ENCODE assay signal across 25 cellular contexts in the genomic region with DNA sequence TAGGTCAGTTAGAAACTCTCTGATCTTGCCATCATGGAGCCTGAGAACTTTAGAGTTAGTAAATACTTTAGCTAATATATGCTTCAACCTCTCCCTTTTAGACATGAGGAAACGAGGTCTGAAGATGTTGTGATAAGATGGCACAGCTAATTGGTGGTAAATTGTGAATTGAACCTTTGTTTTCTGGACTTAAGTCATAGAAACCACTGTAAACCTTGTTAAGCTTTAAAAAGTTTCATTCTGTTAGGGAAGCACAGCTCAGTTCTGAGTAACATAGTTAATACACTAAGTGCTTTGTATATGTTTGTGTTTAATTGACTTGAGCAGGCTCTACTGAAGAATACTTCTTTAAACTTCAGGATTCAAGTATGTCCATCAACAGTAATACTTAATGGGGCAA.
A peak's percentile ranks its signal among the peaks of the same experiment; 100 is the strongest.
DNase-seq lines count a peak whose midpoint lies in the region; ATAC-seq and TF ChIP-seq lines count a peak whose summit lies in the region.
"Had no signal": no experiment of that assay in that cellular context is flagged by ENCODE, and none has a peak within 500 bp of the region (broad histone marks: within the 10 kb centered on the region; RNA-seq: fewer than 3 reads in every experiment).

No MANE protein-coding gene starts in this region.

- H2BK5ac ChIP-seq in mesenchymal stem cell (ENCODE audit: low read depth, low read length, poor library complexity, severe bottlenecking) = no peak overlapping the region

- no peaks in the 10 kb centered on the region for H3K27me3 Mint-ChIP-seq in stimulated activated naive CD8-positive, alpha-beta T cell treated with anti-CD3 and anti-CD28 coated beads, Interleukin-15, amount 100 ng/mL, for 72 hours
- H3K27me3 Mint-ChIP-seq: activated naive CD8-positive, alpha-beta T cell treated with anti-CD3 and anti-CD28 coated beads, Interleukin-2, amount 10 ng/mL, durations not matched to agents 7 days and 5 days had no signal

- H2BK120ac ChIP-seq in mesenchymal stem cell (ENCODE audit: low read depth, low read length) = no peak overlapping the region

- peaks cover 98% of the 10 kb centered on the region for H3K79me2 ChIP-seq in SU-DHL-6 (ENCODE audit: insufficient read depth, low read length)

- peak; percentile 29 for ATAC-seq in stimulated activated naive CD8-positive, alpha-beta T cell treated with anti-CD3 and anti-CD28 coated beads, Interleukin-15, amount 100 ng/mL, for 72 hours
- no peak for ATAC-seq in stimulated activated naive CD8-positive, alpha-beta T cell treated with anti-CD3 and anti-CD28 coated beads, Interleukin-15, Interleukin-2, amounts not matched to agents 100 U/mL and 50 U/mL, for 24 hours
- ATAC-seq in HG03280 (IDR thresholded peaks at IDR 0.05; ENCODE audit: unreplicated experiment) = no peak
- ATAC-seq: activated CD8-positive, alpha-beta T cell treated with anti-CD3 and anti-CD28 coated beads, Interleukin-2, amount 10 ng/mL, durations not matched to agents 7 days and 5 days; body of pancreas; lower lobe of right lung had no signal

- no peak for TF ChIP-seq CTCF in SU-DHL-6 (IDR thresholded peaks at IDR 0.05; ENCODE audit: insufficient read depth, low read length, poor library complexity, severe bottlenecking)

- H3K9me3 Mint-ChIP-seq in stimulated activated naive CD8-positive, alpha-beta T cell treated with anti-CD3 and anti-CD28 coated beads, Interleukin-15, amount 100 ng/mL, for 72 hours = no peaks in the 10 kb centered on the region
- H3K9me3 Mint-ChIP-seq: activated naive CD8-positive, alpha-beta T cell treated with anti-CD3 and anti-CD28 coated beads, Interleukin-2, amount 10 ng/mL, durations not matched to agents 7 days and 5 days; CD14-positive monocyte; endodermal cell; T-helper 1 cell treated with Interleukin-12 subunit alpha and Interleukin-12 subunit beta and Interleukin-4 antibody, amounts not matched to agents 30 μg/mL and 1 μg/mL, for 36 hours had no signal

- peaks cover 24% of the 10 kb centered on the region for H3F3A ChIP-seq in SU-DHL-6 (ENCODE audit: insufficient read depth)

- peak overlapping the region in 1 of 2 donors; percentile 4 for H3K27ac Mint-ChIP-seq in stimulated activated naive CD8-positive, alpha-beta T cell treated with anti-CD3 and anti-CD28 coated beads, Interleukin-15, amount 100 ng/mL, for 72 hours
- H3K27ac Mint-ChIP-seq: activated CD8-positive, alpha-beta T cell treated with anti-CD3 and anti-CD28 coated beads, Interleukin-2, amount 10 ng/mL, durations not matched to agents 7 days and 5 days; activated naive CD8-positive, alpha-beta T cell treated with anti-CD3 and anti-CD28 coated beads, Interleukin-2, amount 10 ng/mL, durations not matched to agents 7 days and 5 days; CD14-positive monocyte; T-helper 1 cell treated with Interleukin-12 subunit alpha and Interleukin-12 subunit beta and Interleukin-4 antibody, amounts not matched to agents 30 μg/mL and 1 μg/mL, for 36 hours had no signal

- 50% methylated on average over 1 of the region's 1 CpG for WGBS in mesenchymal stem cell

- H2BK15ac ChIP-seq in mesenchymal stem cell (ENCODE audit: low read depth, poor library complexity, severe bottlenecking) = no peak overlapping the region

- H3K4me1 ChIP-seq in mesenchymal stem cell (ENCODE audit: control insufficient read depth, insufficient read depth, low read depth, low read length) = peaks cover 6% of the 10 kb centered on the region
- H3K4me1 ChIP-seq: colonic mucosa had no signal

- H4K8ac ChIP-seq in mesenchymal stem cell (ENCODE audit: low read length) = no peak overlapping the region

- H3K4me3 Mint-ChIP-seq in stimulated activated naive CD8-positive, alpha-beta T cell treated with anti-CD3 and anti-CD28 coated beads, Interleukin-15, amount 100 ng/mL, for 72 hours = no peak overlapping the region
- H3K4me3 Mint-ChIP-seq: activated CD8-positive, alpha-beta T cell treated with anti-CD3 and anti-CD28 coated beads, Interleukin-2, amount 10 ng/mL, durations not matched to agents 7 days and 5 days; activated naive CD8-positive, alpha-beta T cell treated with anti-CD3 and anti-CD28 coated beads, Interleukin-2, amount 10 ng/mL, durations not matched to agents 7 days and 5 days; CD14-positive monocyte; endodermal cell; T-helper 1 cell treated with Interleukin-12 subunit alpha and Interleukin-12 subunit beta and Interleukin-4 antibody, amounts not matched to agents 30 μg/mL and 1 μg/mL, for 36 hours had no signal

- H3K4me1 Mint-ChIP-seq in stimulated activated naive CD8-positive, alpha-beta T cell treated with anti-CD3 and anti-CD28 coated beads, Interleukin-15, amount 100 ng/mL, for 72 hours = peaks cover 55% of the 10 kb centered on the region

- H3K9ac ChIP-seq in SU-DHL-6 (ENCODE audit: low read length) = no peak overlapping the region
- no peak overlapping the region for H3K9ac ChIP-seq in mesenchymal stem cell (ENCODE audit: low read length)
- H3K9ac ChIP-seq: GM23248 had no signal

- H3K27me3 ChIP-seq in SU-DHL-6 (ENCODE audit: low read length) = no peaks in the 10 kb centered on the region
- H3K27me3 ChIP-seq in mesenchymal stem cell (ENCODE audit: control insufficient read depth in 1 of 2, insufficient read depth in 1 of 2, low read length in 2 of 2) = no peaks in the 10 kb centered on the region
- H3K27me3 ChIP-seq: body of pancreas, colonic mucosa, ovary, uterus had no signal

- H3K36me3 ChIP-seq in SU-DHL-6 (ENCODE audit: low read length) (peaks cover 11% of the 10 kb centered on the region), mesenchymal stem cell (ENCODE audit: control insufficient read depth in 1 of 2, insufficient read depth in 2 of 2, low read depth in 1 of 2, low read length in 2 of 2) (peaks cover 0 to 7% of the 10 kb centered on the region in 2 experiments)
- H3K36me3 ChIP-seq: colonic mucosa, lower lobe of right lung, ovary, uterus had no signal

- peaks cover 1% of the 10 kb centered on the region for H3K79me1 ChIP-seq in mesenchymal stem cell (replicated peaks; ENCODE audit: low read length, poor library complexity, severe bottlenecking)

- H2AK5ac ChIP-seq in mesenchymal stem cell (ENCODE audit: low read length, severe bottlenecking) = no peak overlapping the region

- H4K20me1 ChIP-seq in SU-DHL-6 (ENCODE audit: low read depth, low read length) = peaks cover 6% of the 10 kb centered on the region; the same call in 1 of the 2 replicates

- no peak overlapping the region for H3K4me3 ChIP-seq in SU-DHL-6 (ENCODE audit: insufficient read depth, low read length, poor library complexity, severe bottlenecking)
- no peak overlapping the region for H3K4me3 ChIP-seq in mesenchymal stem cell (ENCODE audit: insufficient read depth in 1 of 2, low read depth in 1 of 2, low read length in 2 of 2)
- H3K4me3 ChIP-seq: body of pancreas, colonic mucosa, GM23248, lower lobe of right lung, ovary, uterus had no signal

- no peak for DNase-seq in stimulated activated naive CD8-positive, alpha-beta T cell treated with anti-CD3 and anti-CD28 coated beads, Interleukin-15, amount 100 ng/mL, for 72 hours
- no peak for DNase-seq in stimulated activated naive CD8-positive, alpha-beta T cell treated with anti-CD3 and anti-CD28 coated beads, Interleukin-15, Interleukin-2, amounts not matched to agents 100 U/mL and 50 U/mL, for 24 hours
- DNase-seq in mesenchymal stem cell (peak; percentile 29), DMS53 (lab: John Stamatoyannopoulos, UW) (no peak), superior temporal gyrus (ENCODE audit: extremely low spot score) (no peak), NCI-H128 (lab: John Stamatoyannopoulos, UW; ENCODE audit: unreplicated experiment) (no peak)
- DNase-seq: activated CD8-positive, alpha-beta T cell treated with anti-CD3 and anti-CD28 coated beads, Interleukin-2, amount 10 ng/mL, durations not matched to agents 7 days and 5 days; activated naive CD8-positive, alpha-beta T cell treated with anti-CD3 and anti-CD28 coated beads, Interleukin-2, amount 10 ng/mL, durations not matched to agents 7 days and 5 days; body of pancreas; colonic mucosa; DND-41; endodermal cell; GM23248; Kasumi-1; lower lobe of right lung; NCI-H1105; NCI-H524; ovary; Right ventricle myocardium superior; stimulated activated CD4-positive, alpha-beta T cell treated with anti-CD3 and anti-CD28 coated beads, Interleukin-2, amount 100 ng/mL, for 24 hours; uterus had no signal

- no peak overlapping the region for H4K91ac ChIP-seq in mesenchymal stem cell (ENCODE audit: low read length)

- H3K18ac ChIP-seq in mesenchymal stem cell (ENCODE audit: low read depth in 1 of 2, low read length in 2 of 2) = no peak overlapping the region

- H3K23ac ChIP-seq in mesenchymal stem cell (ENCODE audit: low read length in 2 of 2) = no peak overlapping the region

- H3K9me2 ChIP-seq in SU-DHL-6 (replicated peaks; ENCODE audit: insufficient read depth, low read length) = no peaks in the 10 kb centered on the region

- H3K4me2 ChIP-seq in SU-DHL-6 (ENCODE audit: low read depth, low read length, poor library complexity, severe bottlenecking) (peak overlapping the region; percentile 17), mesenchymal stem cell (ENCODE audit: low read length, poor library complexity, severe bottlenecking) (no peak overlapping the region)

- H3K9me3 ChIP-seq in SU-DHL-6 (ENCODE audit: insufficient read depth, low read length) (no peaks in the 10 kb centered on the region), mesenchymal stem cell (ENCODE audit: control insufficient read depth, low read length) (no peaks in the 10 kb centered on the region)
- H3K9me3 ChIP-seq: body of pancreas, colonic mucosa, lower lobe of right lung, ovary, uterus had no signal

- H3K4ac ChIP-seq in mesenchymal stem cell (ENCODE audit: low read depth in 1 of 2, low read length in 2 of 2) = no peak overlapping the region

- H2AFZ ChIP-seq in SU-DHL-6 (ENCODE audit: low read depth, low read length, severe bottlenecking) (no peak overlapping the region), mesenchymal stem cell (ENCODE audit: low read depth, low read length) (no peak overlapping the region)
- H2AFZ ChIP-seq: GM23248 had no signal

- H3K27ac ChIP-seq in SU-DHL-6 (ENCODE audit: low read depth, low read length) (no peak overlapping the region), mesenchymal stem cell (ENCODE audit: low read length, poor library complexity, severe bottlenecking) (peak overlapping the region; percentile 41)
- H3K27ac ChIP-seq: body of pancreas, colonic mucosa, GM23248, lower lobe of right lung, ovary, uterus had no signal

- H2BK12ac ChIP-seq in mesenchymal stem cell (ENCODE audit: low read length in 2 of 2) = no peak overlapping the region

- no peak overlapping the region for H3K14ac ChIP-seq in mesenchymal stem cell (ENCODE audit: low read length in 2 of 2)
